In the genomic region with DNA sequence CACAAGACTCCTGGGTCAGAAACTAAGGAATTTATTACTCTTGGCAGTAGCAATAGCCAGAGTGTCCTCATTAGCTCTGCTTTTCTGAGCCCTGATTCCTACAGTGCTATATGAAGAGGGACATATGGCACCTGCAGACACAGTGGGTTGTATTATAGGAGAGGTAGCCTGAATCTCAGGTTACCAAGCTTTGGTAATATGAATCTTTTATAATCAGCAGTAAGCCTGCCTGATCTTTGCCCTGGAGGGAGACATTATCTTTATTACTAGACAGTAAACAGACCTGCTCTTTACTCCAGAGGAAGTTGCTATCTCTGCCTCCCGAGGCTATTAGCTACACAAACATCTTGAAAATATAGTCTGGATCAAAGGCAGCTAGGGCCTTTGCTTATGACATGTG, we compare ENCODE assay signal across 1 cellular context.
TF ChIP-seq lines count a peak whose summit lies in the region.

No MANE protein-coding gene starts in this region.

TF ChIP-seq in HEK293, 187 proteins besides CTCF, POLR2A, EP300 and RAD21 (continued from another document and continues in another):
- TF ChIP-seq, protein P1, sequence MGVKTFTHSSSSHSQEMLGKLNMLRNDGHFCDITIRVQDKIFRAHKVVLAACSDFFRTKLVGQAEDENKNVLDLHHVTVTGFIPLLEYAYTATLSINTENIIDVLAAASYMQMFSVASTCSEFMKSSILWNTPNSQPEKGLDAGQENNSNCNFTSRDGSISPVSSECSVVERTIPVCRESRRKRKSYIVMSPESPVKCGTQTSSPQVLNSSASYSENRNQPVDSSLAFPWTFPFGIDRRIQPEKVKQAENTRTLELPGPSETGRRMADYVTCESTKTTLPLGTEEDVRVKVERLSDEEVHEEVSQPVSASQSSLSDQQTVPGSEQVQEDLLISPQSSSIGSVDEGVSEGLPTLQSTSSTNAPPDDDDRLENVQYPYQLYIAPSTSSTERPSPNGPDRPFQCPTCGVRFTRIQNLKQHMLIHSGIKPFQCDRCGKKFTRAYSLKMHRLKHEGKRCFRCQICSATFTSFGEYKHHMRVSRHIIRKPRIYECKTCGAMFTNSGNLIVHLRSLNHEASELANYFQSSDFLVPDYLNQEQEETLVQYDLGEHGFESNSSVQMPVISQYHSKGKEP (tag by site-specific recombination; IDR thresholded peaks at IDR 0.05) = no peak
- TF ChIP-seq ZNF138 (tag by site-specific recombination; IDR thresholded peaks at IDR 0.05; ENCODE audit: borderline replicate concordance) = no peak
- TF ChIP-seq BCL11B (tag by site-specific recombination; IDR thresholded peaks at IDR 0.05; ENCODE audit: low read depth) = no peak
- TF ChIP-seq ZEB2 (tag by site-specific recombination; IDR thresholded peaks at IDR 0.05) = no peak
- no peak for TF ChIP-seq SP2 (tag by site-specific recombination; IDR thresholded peaks at IDR 0.05)
- no peak for TF ChIP-seq ZBTB20 (tag by site-specific recombination; IDR thresholded peaks at IDR 0.05)
- TF ChIP-seq MEIS1 (CRISPR knock-in tag; IDR thresholded peaks at IDR 0.05; ENCODE audit: borderline replicate concordance) = no peak
- TF ChIP-seq, protein P2, sequence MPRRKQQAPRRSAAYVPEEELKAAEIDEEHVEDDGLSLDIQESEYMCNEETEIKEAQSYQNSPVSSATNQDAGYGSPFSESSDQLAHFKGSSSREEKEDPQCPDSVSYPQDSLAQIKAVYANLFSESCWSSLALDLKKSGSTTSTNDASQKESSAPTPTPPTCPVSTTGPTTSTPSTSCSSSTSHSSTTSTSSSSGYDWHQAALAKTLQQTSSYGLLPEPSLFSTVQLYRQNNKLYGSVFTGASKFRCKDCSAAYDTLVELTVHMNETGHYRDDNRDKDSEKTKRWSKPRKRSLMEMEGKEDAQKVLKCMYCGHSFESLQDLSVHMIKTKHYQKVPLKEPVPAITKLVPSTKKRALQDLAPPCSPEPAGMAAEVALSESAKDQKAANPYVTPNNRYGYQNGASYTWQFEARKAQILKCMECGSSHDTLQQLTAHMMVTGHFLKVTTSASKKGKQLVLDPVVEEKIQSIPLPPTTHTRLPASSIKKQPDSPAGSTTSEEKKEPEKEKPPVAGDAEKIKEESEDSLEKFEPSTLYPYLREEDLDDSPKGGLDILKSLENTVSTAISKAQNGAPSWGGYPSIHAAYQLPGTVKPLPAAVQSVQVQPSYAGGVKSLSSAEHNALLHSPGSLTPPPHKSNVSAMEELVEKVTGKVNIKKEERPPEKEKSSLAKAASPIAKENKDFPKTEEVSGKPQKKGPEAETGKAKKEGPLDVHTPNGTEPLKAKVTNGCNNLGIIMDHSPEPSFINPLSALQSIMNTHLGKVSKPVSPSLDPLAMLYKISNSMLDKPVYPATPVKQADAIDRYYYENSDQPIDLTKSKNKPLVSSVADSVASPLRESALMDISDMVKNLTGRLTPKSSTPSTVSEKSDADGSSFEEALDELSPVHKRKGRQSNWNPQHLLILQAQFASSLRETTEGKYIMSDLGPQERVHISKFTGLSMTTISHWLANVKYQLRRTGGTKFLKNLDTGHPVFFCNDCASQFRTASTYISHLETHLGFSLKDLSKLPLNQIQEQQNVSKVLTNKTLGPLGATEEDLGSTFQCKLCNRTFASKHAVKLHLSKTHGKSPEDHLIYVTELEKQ (tag by site-specific recombination; IDR thresholded peaks at IDR 0.05; ENCODE audit: borderline replicate concordance) = no peak
- no peak for TF ChIP-seq ZNF146 (tag by site-specific recombination; IDR thresholded peaks at IDR 0.05)
- TF ChIP-seq ZNF155 (tag by site-specific recombination; IDR thresholded peaks at IDR 0.05) = no peak
- no peak for TF ChIP-seq ZNF350 (tag by site-specific recombination; IDR thresholded peaks at IDR 0.05)
- TF ChIP-seq, protein P3, sequence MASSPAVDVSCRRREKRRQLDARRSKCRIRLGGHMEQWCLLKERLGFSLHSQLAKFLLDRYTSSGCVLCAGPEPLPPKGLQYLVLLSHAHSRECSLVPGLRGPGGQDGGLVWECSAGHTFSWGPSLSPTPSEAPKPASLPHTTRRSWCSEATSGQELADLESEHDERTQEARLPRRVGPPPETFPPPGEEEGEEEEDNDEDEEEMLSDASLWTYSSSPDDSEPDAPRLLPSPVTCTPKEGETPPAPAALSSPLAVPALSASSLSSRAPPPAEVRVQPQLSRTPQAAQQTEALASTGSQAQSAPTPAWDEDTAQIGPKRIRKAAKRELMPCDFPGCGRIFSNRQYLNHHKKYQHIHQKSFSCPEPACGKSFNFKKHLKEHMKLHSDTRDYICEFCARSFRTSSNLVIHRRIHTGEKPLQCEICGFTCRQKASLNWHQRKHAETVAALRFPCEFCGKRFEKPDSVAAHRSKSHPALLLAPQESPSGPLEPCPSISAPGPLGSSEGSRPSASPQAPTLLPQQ (tag by site-specific recombination; IDR thresholded peaks at IDR 0.05) = no peak
- TF ChIP-seq TRIM28 (IDR thresholded peaks at IDR 0.05; ENCODE audit: borderline replicate concordance, low read length) = peak; percentile 99
- TF ChIP-seq SETDB1 (IDR thresholded peaks at IDR 0.05; ENCODE audit: insufficient read length, low read length) = peak; percentile 99
- no peak for TF ChIP-seq ZNF19 (tag by site-specific recombination; IDR thresholded peaks at IDR 0.05; ENCODE audit: low read depth)
- TF ChIP-seq, protein P4, sequence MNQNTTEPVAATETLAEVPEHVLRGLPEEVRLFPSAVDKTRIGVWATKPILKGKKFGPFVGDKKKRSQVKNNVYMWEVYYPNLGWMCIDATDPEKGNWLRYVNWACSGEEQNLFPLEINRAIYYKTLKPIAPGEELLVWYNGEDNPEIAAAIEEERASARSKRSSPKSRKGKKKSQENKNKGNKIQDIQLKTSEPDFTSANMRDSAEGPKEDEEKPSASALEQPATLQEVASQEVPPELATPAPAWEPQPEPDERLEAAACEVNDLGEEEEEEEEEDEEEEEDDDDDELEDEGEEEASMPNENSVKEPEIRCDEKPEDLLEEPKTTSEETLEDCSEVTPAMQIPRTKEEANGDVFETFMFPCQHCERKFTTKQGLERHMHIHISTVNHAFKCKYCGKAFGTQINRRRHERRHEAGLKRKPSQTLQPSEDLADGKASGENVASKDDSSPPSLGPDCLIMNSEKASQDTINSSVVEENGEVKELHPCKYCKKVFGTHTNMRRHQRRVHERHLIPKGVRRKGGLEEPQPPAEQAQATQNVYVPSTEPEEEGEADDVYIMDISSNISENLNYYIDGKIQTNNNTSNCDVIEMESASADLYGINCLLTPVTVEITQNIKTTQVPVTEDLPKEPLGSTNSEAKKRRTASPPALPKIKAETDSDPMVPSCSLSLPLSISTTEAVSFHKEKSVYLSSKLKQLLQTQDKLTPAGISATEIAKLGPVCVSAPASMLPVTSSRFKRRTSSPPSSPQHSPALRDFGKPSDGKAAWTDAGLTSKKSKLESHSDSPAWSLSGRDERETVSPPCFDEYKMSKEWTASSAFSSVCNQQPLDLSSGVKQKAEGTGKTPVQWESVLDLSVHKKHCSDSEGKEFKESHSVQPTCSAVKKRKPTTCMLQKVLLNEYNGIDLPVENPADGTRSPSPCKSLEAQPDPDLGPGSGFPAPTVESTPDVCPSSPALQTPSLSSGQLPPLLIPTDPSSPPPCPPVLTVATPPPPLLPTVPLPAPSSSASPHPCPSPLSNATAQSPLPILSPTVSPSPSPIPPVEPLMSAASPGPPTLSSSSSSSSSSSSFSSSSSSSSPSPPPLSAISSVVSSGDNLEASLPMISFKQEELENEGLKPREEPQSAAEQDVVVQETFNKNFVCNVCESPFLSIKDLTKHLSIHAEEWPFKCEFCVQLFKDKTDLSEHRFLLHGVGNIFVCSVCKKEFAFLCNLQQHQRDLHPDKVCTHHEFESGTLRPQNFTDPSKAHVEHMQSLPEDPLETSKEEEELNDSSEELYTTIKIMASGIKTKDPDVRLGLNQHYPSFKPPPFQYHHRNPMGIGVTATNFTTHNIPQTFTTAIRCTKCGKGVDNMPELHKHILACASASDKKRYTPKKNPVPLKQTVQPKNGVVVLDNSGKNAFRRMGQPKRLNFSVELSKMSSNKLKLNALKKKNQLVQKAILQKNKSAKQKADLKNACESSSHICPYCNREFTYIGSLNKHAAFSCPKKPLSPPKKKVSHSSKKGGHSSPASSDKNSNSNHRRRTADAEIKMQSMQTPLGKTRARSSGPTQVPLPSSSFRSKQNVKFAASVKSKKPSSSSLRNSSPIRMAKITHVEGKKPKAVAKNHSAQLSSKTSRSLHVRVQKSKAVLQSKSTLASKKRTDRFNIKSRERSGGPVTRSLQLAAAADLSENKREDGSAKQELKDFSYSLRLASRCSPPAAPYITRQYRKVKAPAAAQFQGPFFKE (tag by site-specific recombination; IDR thresholded peaks at IDR 0.05; ENCODE audit: borderline replicate concordance) = no peak
- no peak for TF ChIP-seq KLF9 (tag by site-specific recombination; IDR thresholded peaks at IDR 0.05; ENCODE audit: low read depth)
- TF ChIP-seq, protein P5, sequence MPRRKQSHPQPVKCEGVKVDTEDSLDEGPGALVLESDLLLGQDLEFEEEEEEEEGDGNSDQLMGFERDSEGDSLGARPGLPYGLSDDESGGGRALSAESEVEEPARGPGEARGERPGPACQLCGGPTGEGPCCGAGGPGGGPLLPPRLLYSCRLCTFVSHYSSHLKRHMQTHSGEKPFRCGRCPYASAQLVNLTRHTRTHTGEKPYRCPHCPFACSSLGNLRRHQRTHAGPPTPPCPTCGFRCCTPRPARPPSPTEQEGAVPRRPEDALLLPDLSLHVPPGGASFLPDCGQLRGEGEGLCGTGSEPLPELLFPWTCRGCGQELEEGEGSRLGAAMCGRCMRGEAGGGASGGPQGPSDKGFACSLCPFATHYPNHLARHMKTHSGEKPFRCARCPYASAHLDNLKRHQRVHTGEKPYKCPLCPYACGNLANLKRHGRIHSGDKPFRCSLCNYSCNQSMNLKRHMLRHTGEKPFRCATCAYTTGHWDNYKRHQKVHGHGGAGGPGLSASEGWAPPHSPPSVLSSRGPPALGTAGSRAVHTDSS (tag by site-specific recombination; IDR thresholded peaks at IDR 0.05) = no peak
- TF ChIP-seq, protein P6, sequence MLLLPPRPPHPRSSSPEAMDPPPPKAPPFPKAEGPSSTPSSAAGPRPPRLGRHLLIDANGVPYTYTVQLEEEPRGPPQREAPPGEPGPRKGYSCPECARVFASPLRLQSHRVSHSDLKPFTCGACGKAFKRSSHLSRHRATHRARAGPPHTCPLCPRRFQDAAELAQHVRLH (tag by site-specific recombination; IDR thresholded peaks at IDR 0.05) = peak; percentile 64; the same call in 1 of the 2 replicates
- TF ChIP-seq, protein P7, sequence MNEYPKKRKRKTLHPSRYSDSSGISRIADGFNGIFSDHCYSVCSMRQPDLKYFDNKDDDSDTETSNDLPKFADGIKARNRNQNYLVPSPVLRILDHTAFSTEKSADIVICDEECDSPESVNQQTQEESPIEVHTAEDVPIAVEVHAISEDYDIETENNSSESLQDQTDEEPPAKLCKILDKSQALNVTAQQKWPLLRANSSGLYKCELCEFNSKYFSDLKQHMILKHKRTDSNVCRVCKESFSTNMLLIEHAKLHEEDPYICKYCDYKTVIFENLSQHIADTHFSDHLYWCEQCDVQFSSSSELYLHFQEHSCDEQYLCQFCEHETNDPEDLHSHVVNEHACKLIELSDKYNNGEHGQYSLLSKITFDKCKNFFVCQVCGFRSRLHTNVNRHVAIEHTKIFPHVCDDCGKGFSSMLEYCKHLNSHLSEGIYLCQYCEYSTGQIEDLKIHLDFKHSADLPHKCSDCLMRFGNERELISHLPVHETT (tag by site-specific recombination; IDR thresholded peaks at IDR 0.05) = no peak
- no peak for TF ChIP-seq PRDM1 (tag by site-specific recombination; IDR thresholded peaks at IDR 0.05)
- peak; percentile 47; the same call in 1 of the 2 replicates for TF ChIP-seq ZNF549 (tag by site-specific recombination; IDR thresholded peaks at IDR 0.05)
- no peak for TF ChIP-seq YY2 (tag by site-specific recombination; IDR thresholded peaks at IDR 0.05)
- TF ChIP-seq IKZF3 (tag by site-specific recombination; IDR thresholded peaks at IDR 0.05) = 0 out of 2 replicates have a peak, but pooled peaks have one; percentile 46
- peak; percentile 65; the same call in 1 of the 2 replicates for TF ChIP-seq HOXD13 (CRISPR knock-in tag; IDR thresholded peaks at IDR 0.05; ENCODE audit: borderline replicate concordance)
- no peak for TF ChIP-seq ZNF121 (tag by site-specific recombination; IDR thresholded peaks at IDR 0.05)
- TF ChIP-seq, protein P8, sequence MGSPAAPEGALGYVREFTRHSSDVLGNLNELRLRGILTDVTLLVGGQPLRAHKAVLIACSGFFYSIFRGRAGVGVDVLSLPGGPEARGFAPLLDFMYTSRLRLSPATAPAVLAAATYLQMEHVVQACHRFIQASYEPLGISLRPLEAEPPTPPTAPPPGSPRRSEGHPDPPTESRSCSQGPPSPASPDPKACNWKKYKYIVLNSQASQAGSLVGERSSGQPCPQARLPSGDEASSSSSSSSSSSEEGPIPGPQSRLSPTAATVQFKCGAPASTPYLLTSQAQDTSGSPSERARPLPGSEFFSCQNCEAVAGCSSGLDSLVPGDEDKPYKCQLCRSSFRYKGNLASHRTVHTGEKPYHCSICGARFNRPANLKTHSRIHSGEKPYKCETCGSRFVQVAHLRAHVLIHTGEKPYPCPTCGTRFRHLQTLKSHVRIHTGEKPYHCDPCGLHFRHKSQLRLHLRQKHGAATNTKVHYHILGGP (tag by site-specific recombination; IDR thresholded peaks at IDR 0.05) = no peak
- TF ChIP-seq HOXC10 (CRISPR knock-in tag; IDR thresholded peaks at IDR 0.05) = no peak
- TF ChIP-seq ZNF391 (tag by site-specific recombination; IDR thresholded peaks at IDR 0.05; ENCODE audit: borderline replicate concordance, low read depth) = no peak
- no peak for TF ChIP-seq RBAK (tag by site-specific recombination; IDR thresholded peaks at IDR 0.05)
- 0 out of 2 replicates have a peak, but pooled peaks have one; percentile 46 for TF ChIP-seq ZNF366 (tag by site-specific recombination; conservative IDR thresholded peaks at IDR 0.05)
- TF ChIP-seq, protein P9, sequence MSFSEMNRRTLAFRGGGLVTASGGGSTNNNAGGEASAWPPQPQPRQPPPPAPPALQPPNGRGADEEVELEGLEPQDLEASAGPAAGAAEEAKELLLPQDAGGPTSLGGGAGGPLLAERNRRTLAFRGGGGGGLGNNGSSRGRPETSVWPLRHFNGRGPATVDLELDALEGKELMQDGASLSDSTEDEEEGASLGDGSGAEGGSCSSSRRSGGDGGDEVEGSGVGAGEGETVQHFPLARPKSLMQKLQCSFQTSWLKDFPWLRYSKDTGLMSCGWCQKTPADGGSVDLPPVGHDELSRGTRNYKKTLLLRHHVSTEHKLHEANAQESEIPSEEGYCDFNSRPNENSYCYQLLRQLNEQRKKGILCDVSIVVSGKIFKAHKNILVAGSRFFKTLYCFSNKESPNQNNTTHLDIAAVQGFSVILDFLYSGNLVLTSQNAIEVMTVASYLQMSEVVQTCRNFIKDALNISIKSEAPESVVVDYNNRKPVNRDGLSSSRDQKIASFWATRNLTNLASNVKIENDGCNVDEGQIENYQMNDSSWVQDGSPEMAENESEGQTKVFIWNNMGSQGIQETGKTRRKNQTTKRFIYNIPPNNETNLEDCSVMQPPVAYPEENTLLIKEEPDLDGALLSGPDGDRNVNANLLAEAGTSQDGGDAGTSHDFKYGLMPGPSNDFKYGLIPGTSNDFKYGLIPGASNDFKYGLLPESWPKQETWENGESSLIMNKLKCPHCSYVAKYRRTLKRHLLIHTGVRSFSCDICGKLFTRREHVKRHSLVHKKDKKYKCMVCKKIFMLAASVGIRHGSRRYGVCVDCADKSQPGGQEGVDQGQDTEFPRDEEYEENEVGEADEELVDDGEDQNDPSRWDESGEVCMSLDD (tag by site-specific recombination; IDR thresholded peaks at IDR 0.05) = no peak
- no peak for TF ChIP-seq SP7 (tag by site-specific recombination; IDR thresholded peaks at IDR 0.05)
- peak; percentile 67 for TF ChIP-seq ZSCAN30 (tag by site-specific recombination; IDR thresholded peaks at IDR 0.05)
- no peak for TF ChIP-seq KLF16 (tag by site-specific recombination; IDR thresholded peaks at IDR 0.05)
- TF ChIP-seq SCRT1 (tag by site-specific recombination; IDR thresholded peaks at IDR 0.05; ENCODE audit: borderline replicate concordance) = 0 out of 2 replicates have a peak, but pooled peaks have one; percentile 23
- TF ChIP-seq ZNF626 (tag by site-specific recombination; IDR thresholded peaks at IDR 0.05) = no peak
- TF ChIP-seq ZNF184 (tag by site-specific recombination; IDR thresholded peaks at IDR 0.05) = no peak
- no peak for TF ChIP-seq ZNF114 (tag by site-specific recombination; IDR thresholded peaks at IDR 0.05)
- no peak for TF ChIP-seq ZNF600 (tag by site-specific recombination; IDR thresholded peaks at IDR 0.05)
